7 cellular contexts compared by ENCODE assay signal in the genomic region with DNA sequence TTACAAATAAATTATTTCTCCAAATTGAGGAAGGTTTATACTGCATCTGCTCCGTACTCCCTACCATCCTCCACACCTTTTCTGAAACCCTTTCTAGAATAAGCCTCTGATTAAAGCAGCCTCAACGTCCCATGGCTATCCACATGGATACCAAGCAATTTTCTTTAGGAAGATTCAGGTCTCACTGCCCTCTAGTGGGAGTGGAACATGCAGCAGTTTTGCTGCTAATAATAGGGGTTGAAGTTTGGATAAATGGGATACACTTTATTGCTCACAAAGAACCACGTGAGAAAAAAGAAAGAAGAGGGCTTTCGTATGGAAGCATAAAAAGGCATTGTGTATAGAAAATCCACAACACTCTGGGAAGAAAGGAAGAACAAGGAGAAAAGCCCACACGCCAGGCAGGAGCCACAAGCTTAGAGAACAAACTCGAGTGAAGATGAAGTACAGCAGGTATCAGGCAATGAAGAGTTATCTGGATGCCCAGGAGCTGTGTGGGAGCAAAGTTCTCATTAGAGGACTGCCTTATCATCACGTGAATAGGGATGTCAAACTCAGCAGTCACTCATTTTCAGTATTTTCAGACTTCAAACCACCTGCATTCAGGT. TPM values are rescaled to one million over a fixed set of nuclear protein-coding genes. Genes with fewer than 3 reads are reported as not detected.
DNase-seq lines count a peak whose midpoint lies in the region; ATAC-seq and TF ChIP-seq lines count a peak whose summit lies in the region.

No MANE protein-coding gene starts in this region.

- no peaks in the 10 kb centered on the region for H3K4me1 ChIP-seq in iPS DF 6.9 (ENCODE audit: control insufficient read depth, insufficient read depth, low read length)

- H3K36me3 ChIP-seq in iPS DF 6.9 (ENCODE audit: control insufficient read depth, insufficient read depth, low read length) = no peaks in the 10 kb centered on the region

- 0 out of 2 replicates have a peak, but pooled peaks cover 2% of the 10 kb centered on the region for H3K36me3 Mint-ChIP-seq in WTC11
- no peaks in the 10 kb centered on the region for H3K36me3 Mint-ChIP-seq in natural killer cell treated with Interleukin-12 subunit alpha and Interleukin-12 subunit beta and Interleukin-15 and Interleukin-18, amount 100 ng/mL, for 72 hours

- peak; percentile 42 for DNase-seq in NCI-H1048 (lab: John Stamatoyannopoulos, UW)
- peak; percentile 35 for DNase-seq in WTC11 (ENCODE audit: low spot score)
- DNase-seq in iPS DF 6.9 (ENCODE audit: low read depth, low spot score) = peak; percentile 27
- no peak for DNase-seq in natural killer cell treated with Interleukin-12 subunit alpha and Interleukin-12 subunit beta and Interleukin-15 and Interleukin-18, amount 100 ng/mL, for 72 hours (ENCODE audit: low spot score)
- DNase-seq in UCSD-AML1 (lab: John Stamatoyannopoulos, UW; ENCODE audit: unreplicated experiment) = no peak
- DNase-seq in HK-2 (ENCODE audit: unreplicated experiment) = no peak

- POLR2A ChIA-PET in WTC11 (lab: Charles Lee) = no interaction called here

- H3K4me1 Mint-ChIP-seq in WTC11 = no peaks in the 10 kb centered on the region
- no peaks in the 10 kb centered on the region for H3K4me1 Mint-ChIP-seq in natural killer cell treated with Interleukin-12 subunit alpha and Interleukin-12 subunit beta and Interleukin-15 and Interleukin-18, amount 100 ng/mL, for 72 hours (ENCODE audit: low read depth in 2 of 2)

- H3K4me3 ChIP-seq in GM12875 (ENCODE audit: low read depth, low read length) = no peak overlapping the region
- no peak overlapping the region for H3K4me3 ChIP-seq in iPS DF 6.9 (ENCODE audit: low read length)

- H3K27me3 ChIP-seq in iPS DF 6.9 (ENCODE audit: control insufficient read depth, insufficient read depth, low read length) = no peaks in the 10 kb centered on the region

- TF ChIP-seq CTCF in GM12875 (IDR thresholded peaks at IDR 0.05; ENCODE audit: borderline replicate concordance, insufficient read depth, low read depth, low read length) (peak; percentile 46; the same call in 1 of the 2 replicates), WTC11 (IDR thresholded peaks at IDR 0.05) (peak; percentile 41; the same call in 1 of the 2 replicates)

- peaks cover 15% of the 10 kb centered on the region for H3K9me3 Mint-ChIP-seq in WTC11
- no peaks in the 10 kb centered on the region for H3K9me3 Mint-ChIP-seq in natural killer cell treated with Interleukin-12 subunit alpha and Interleukin-12 subunit beta and Interleukin-15 and Interleukin-18, amount 100 ng/mL, for 72 hours

- no CpG with 5 or more reads among the region's 7 CpGs for WGBS in iPS DF 6.9 (ENCODE audit: insufficient coverage, insufficient read length)

- no peaks in the 10 kb centered on the region for H3K27me3 Mint-ChIP-seq in WTC11 (ENCODE audit: low read depth)
- H3K27me3 Mint-ChIP-seq in natural killer cell treated with Interleukin-12 subunit alpha and Interleukin-12 subunit beta and Interleukin-15 and Interleukin-18, amount 100 ng/mL, for 72 hours = no peaks in the 10 kb centered on the region

- H3K27ac ChIP-seq in iPS DF 6.9 (ENCODE audit: low read length) = no peak overlapping the region

- H3K9me3 ChIP-seq in iPS DF 6.9 (ENCODE audit: control insufficient read depth, insufficient read depth, low read length) = no peaks in the 10 kb centered on the region

- CTCF ChIA-PET in WTC11 (lab: Charles Lee) = interaction anchor here (0.7 kb wide), 1 partner anchor 899 kb away, joined by 3 read pairs; no protein-coding TSS in a partner anchor

- no peak overlapping the region for H3K4me3 Mint-ChIP-seq in WTC11
- H3K4me3 Mint-ChIP-seq in natural killer cell treated with Interleukin-12 subunit alpha and Interleukin-12 subunit beta and Interleukin-15 and Interleukin-18, amount 100 ng/mL, for 72 hours = no peak overlapping the region

- H3K27ac Mint-ChIP-seq in WTC11 = no peak overlapping the region
- H3K27ac Mint-ChIP-seq in natural killer cell treated with Interleukin-12 subunit alpha and Interleukin-12 subunit beta and Interleukin-15 and Interleukin-18, amount 100 ng/mL, for 72 hours = no peak overlapping the region

- peak; percentile 86 for ATAC-seq in WTC11
- no peak for ATAC-seq in natural killer cell treated with Interleukin-12 subunit alpha and Interleukin-12 subunit beta and Interleukin-15 and Interleukin-18, amount 100 ng/mL, for 72 hours

TF ChIP-seq in WTC11, 78 proteins besides CTCF, POLR2A, EP300 and RAD21:
- no peak for TF ChIP-seq ZNF416 (CRISPR knock-in tag; IDR thresholded peaks at IDR 0.05)
- no peak for TF ChIP-seq ZNF423 (CRISPR knock-in tag; IDR thresholded peaks at IDR 0.05)
- TF ChIP-seq, protein P1, sequence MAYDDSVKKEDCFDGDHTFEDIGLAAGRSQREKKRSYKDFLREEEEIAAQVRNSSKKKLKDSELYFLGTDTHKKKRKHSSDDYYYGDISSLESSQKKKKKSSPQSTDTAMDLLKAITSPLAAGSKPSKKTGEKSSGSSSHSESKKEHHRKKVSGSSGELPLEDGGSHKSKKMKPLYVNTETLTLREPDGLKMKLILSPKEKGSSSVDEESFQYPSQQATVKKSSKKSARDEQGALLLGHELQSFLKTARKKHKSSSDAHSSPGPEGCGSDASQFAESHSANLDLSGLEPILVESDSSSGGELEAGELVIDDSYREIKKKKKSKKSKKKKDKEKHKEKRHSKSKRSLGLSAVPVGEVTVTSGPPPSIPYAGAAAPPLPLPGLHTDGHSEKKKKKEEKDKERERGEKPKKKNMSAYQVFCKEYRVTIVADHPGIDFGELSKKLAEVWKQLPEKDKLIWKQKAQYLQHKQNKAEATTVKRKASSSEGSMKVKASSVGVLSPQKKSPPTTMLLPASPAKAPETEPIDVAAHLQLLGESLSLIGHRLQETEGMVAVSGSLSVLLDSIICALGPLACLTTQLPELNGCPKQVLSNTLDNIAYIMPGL (CRISPR knock-in tag; IDR thresholded peaks at IDR 0.05) = no peak
- TF ChIP-seq, protein P2, sequence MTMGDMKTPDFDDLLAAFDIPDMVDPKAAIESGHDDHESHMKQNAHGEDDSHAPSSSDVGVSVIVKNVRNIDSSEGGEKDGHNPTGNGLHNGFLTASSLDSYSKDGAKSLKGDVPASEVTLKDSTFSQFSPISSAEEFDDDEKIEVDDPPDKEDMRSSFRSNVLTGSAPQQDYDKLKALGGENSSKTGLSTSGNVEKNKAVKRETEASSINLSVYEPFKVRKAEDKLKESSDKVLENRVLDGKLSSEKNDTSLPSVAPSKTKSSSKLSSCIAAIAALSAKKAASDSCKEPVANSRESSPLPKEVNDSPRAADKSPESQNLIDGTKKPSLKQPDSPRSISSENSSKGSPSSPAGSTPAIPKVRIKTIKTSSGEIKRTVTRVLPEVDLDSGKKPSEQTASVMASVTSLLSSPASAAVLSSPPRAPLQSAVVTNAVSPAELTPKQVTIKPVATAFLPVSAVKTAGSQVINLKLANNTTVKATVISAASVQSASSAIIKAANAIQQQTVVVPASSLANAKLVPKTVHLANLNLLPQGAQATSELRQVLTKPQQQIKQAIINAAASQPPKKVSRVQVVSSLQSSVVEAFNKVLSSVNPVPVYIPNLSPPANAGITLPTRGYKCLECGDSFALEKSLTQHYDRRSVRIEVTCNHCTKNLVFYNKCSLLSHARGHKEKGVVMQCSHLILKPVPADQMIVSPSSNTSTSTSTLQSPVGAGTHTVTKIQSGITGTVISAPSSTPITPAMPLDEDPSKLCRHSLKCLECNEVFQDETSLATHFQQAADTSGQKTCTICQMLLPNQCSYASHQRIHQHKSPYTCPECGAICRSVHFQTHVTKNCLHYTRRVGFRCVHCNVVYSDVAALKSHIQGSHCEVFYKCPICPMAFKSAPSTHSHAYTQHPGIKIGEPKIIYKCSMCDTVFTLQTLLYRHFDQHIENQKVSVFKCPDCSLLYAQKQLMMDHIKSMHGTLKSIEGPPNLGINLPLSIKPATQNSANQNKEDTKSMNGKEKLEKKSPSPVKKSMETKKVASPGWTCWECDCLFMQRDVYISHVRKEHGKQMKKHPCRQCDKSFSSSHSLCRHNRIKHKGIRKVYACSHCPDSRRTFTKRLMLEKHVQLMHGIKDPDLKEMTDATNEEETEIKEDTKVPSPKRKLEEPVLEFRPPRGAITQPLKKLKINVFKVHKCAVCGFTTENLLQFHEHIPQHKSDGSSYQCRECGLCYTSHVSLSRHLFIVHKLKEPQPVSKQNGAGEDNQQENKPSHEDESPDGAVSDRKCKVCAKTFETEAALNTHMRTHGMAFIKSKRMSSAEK (CRISPR knock-in tag; IDR thresholded peaks at IDR 0.05; ENCODE audit: borderline replicate concordance) = no peak
TF ChIP-seq in WTC11: peak in this region for 0.

RNA-seq across cellular contexts. Expression of a gene that starts 45.8 kb away (rescaled TPM):
- not detected in 3 replicates for total RNA-seq in WTC11 (2021)
- total RNA-seq in natural killer cell treated with Interleukin-12 subunit alpha and Interleukin-12 subunit beta and Interleukin-15 and Interleukin-18, amount 100 ng/mL, for 72 hours = not detected

Comparison
In these comparisons a context has a peak if more than half of its experiments do, and no peak if none do; other contexts are left out.
1. DNase-seq: peak in NCI-H1048 (single experiment), WTC11 (single experiment) and iPS DF 6.9 (single experiment); none in natural killer cell treated with Interleukin-12 subunit alpha and Interleukin-12 subunit beta and Interleukin-15 and Interleukin-18, amount 100 ng/mL, for 72 hours (single experiment), UCSD-AML1 (single experiment) and HK-2 (single experiment).